ENCODE assay signal across 8 cellular contexts in genomic region chr20:32535953-32536823, GRCh38. TPM values are rescaled to one million over a fixed set of nuclear protein-coding genes. Genes with fewer than 3 reads are reported as not detected.
DNase-seq lines count a peak whose midpoint lies in the region; ATAC-seq, FAIRE-seq and TF ChIP-seq lines count a peak whose summit lies in the region.

No MANE protein-coding gene starts in this region.

- H2AFZ ChIP-seq in H1 (ENCODE audit: low read length): no peak overlapping the region

- H4K20me1 ChIP-seq in H1 (replicated peaks in 1 of 2; ENCODE audit: control insufficient read depth in 1 of 2, insufficient read depth in 2 of 2, low read length in 2 of 2): peaks cover 0 to 5% of the 10 kb centered on the region in 2 experiments

- no peak overlapping the region for H3K4ac ChIP-seq in H1 (replicated peaks; ENCODE audit: insufficient read length, low read depth, low read length)

- no peak overlapping the region; the same call in 1 of the 2 replicates for H2BK5ac ChIP-seq in H1 (ENCODE audit: low read depth, low read length)

- no peak for TF ChIP-seq CTCF in GM12865 (IDR thresholded peaks at IDR 0.05; ENCODE audit: insufficient read depth, low read depth, low read length, missing control alignments)
- TF ChIP-seq CTCF in H1 (IDR thresholded peaks at IDR 0.05; ENCODE audit: control extremely low read depth in 1 of 3, insufficient read depth in 1 of 3, low read depth in 1 of 3, low read length in 3 of 3): no peak

- peaks cover 11% of the 10 kb centered on the region for H3K23me2 ChIP-seq in H1 (ENCODE audit: low read depth, low read length)

- CTCF ChIA-PET in H1 (lab: Charles Lee; ENCODE audit: partially characterized antibody): interaction anchor here (0.6 to 3.0 kb wide), 5 partner anchors 14 to 154 kb away, joined by 3 to 15 read pairs (median 4); no protein-coding TSS in a partner anchor

- H3K27ac ChIP-seq in H1 (ENCODE audit: low read depth, low read length): no peak overlapping the region

- H2BK120ac ChIP-seq in H1 (replicated peaks; ENCODE audit: low read depth, low read length): no peak overlapping the region

- H3K56ac ChIP-seq in H1 (replicated peaks; ENCODE audit: insufficient read length, low read depth, low read length): no peak overlapping the region

- no peaks in the 10 kb centered on the region for H3K9me3 ChIP-seq in H1 (ENCODE audit: insufficient read depth in 2 of 2, low read depth in 1 of 2, low read length in 1 of 2)

- H2BK12ac ChIP-seq in H1 (ENCODE audit: low read depth, low read length): no peak overlapping the region

- peak overlapping the region; percentile 51 for H3K4me3 ChIP-seq in GM12865 (ENCODE audit: low read depth, low read length)
- peak overlapping the region; percentile 17 to 62 (median 40); a peak in 7 of 8 replicates for H3K4me3 ChIP-seq in H1 (ENCODE audit: extremely low read depth in 1 of 4, insufficient read depth in 2 of 4, low read depth in 3 of 4, low read length in 4 of 4)

- H3K36me3 ChIP-seq in H1 (ENCODE audit: control insufficient read depth in 2 of 4, insufficient read depth in 4 of 4, low read length in 3 of 4): no peaks in the 10 kb centered on the region

- no peak overlapping the region for H3K18ac ChIP-seq in H1 (ENCODE audit: extremely low read depth, low read length)

- H3K14ac ChIP-seq in H1 (ENCODE audit: insufficient read length): no peak overlapping the region

- WGBS in H1 (ENCODE audit: extremely low coverage in 1 of 2, insufficient coverage in 1 of 2, insufficient read length in 1 of 2, insufficient replicate concordance in 2 of 2, low coverage in 1 of 2, low lambda C conversion rate in 2 of 2, missing lambda C conversion rate in 1 of 2), 2 experiments: 9% methylated on average over 28 of the region's 68 CpGs; no CpG with 5 or more reads in 1 of the 2 experiments

- peak; percentile 43 for ATAC-seq in HG03280 (IDR thresholded peaks at IDR 0.05; ENCODE audit: unreplicated experiment)
- ATAC-seq in stimulated activated naive CD8-positive, alpha-beta T cell treated with anti-CD3 and anti-CD28 coated beads, Interleukin-15, Interleukin-2, amounts not matched to agents 100 U/mL and 50 U/mL, for 24 hours: peak; percentile 34

- TF ChIP-seq POLR2A in H1 (IDR thresholded peaks at IDR 0.05; ENCODE audit: control extremely low read depth in 1 of 2, low read depth in 2 of 2, low read length in 2 of 2): no peak

- no peak overlapping the region for H3K23ac ChIP-seq in H1 (ENCODE audit: insufficient read length)

- DNase-seq in GM12865 (ENCODE audit: low read depth): peak; percentile 80
- peak; percentile 98 for DNase-seq in NCI-H524 treated with DMSO at 0.1 percent for 48 hours (lab: John Stamatoyannopoulos, UW)
- peak; percentile 31 to 37 for DNase-seq in activated CD8-positive, alpha-beta memory T cell treated with anti-CD3 and anti-CD28 coated beads for 4 hours (ENCODE audit: low read depth in 2 of 2)
- DNase-seq in H1 (ENCODE audit: low read depth in 1 of 2, low spot score in 2 of 2): peak in 1 of 2 experiments; percentile 74
- peak; percentile 55 for DNase-seq in mucosa of gallbladder (ENCODE audit: low spot score)
- DNase-seq in stimulated activated naive CD8-positive, alpha-beta T cell treated with anti-CD3 and anti-CD28 coated beads, Interleukin-15, Interleukin-2, amounts not matched to agents 100 U/mL and 50 U/mL, for 24 hours: peak; percentile 79
- DNase-seq in amniotic stem cell (lab: John Stamatoyannopoulos, UW): no peak

- H3K4me2 ChIP-seq in H1 (ENCODE audit: insufficient read depth in 1 of 2, low read depth in 2 of 2, low read length in 2 of 2): peak overlapping the region; percentile 54 to 94

- no peak overlapping the region for H2BK15ac ChIP-seq in H1 (ENCODE audit: low read length)

- no peak for TF ChIP-seq EP300 in H1 (IDR thresholded peaks at IDR 0.05; ENCODE audit: borderline replicate concordance in 1 of 2, low read depth in 2 of 2, low read length in 2 of 2)

- no peak for FAIRE-seq in H1 (lab: Jason Lieb, UNC)

- H3K79me1 ChIP-seq in H1 (ENCODE audit: low read depth, low read length): no peaks in the 10 kb centered on the region

- no peaks in the 10 kb centered on the region for H3K79me2 ChIP-seq in H1 (ENCODE audit: control insufficient read depth in 1 of 2, insufficient read depth in 2 of 2, low read length in 2 of 2)

- no peak overlapping the region for H4K5ac ChIP-seq in H1 (ENCODE audit: insufficient read length, low read depth, low read length)

- H2AK5ac ChIP-seq in H1 (ENCODE audit: low read depth, low read length): no peak overlapping the region

- H4K8ac ChIP-seq in H1 (ENCODE audit: extremely low read depth, insufficient read depth, low read length): no peak overlapping the region; the same call in 1 of the 2 replicates

- no peak for TF ChIP-seq RAD21 in H1 (IDR thresholded peaks at IDR 0.05 in 1 of 2, conservative IDR thresholded peaks at IDR 0.05 in 1 of 2; ENCODE audit: low read depth in 2 of 2, low read length in 2 of 2)

- H4K91ac ChIP-seq in H1 (replicated peaks; ENCODE audit: insufficient read length, low read length): no peak overlapping the region

- peaks cover 10 to 24% (median 17%) of the 10 kb centered on the region in 4 experiments for H3K4me1 ChIP-seq in H1 (replicated peaks in 1 of 4; ENCODE audit: control insufficient read depth in 3 of 4, insufficient read depth in 4 of 4, low read length in 3 of 4)

- no peak overlapping the region for H3K9ac ChIP-seq in H1 (replicated peaks in 1 of 4; ENCODE audit: extremely low read depth in 1 of 4, low read depth in 3 of 4, low read length in 3 of 4)

- no peak overlapping the region for H2BK20ac ChIP-seq in H1 (ENCODE audit: low read length)

- POLR2A ChIA-PET in H1 (lab: Charles Lee; ENCODE audit: partially characterized antibody): interaction anchor here (1.0 to 1.9 kb wide), 2 partner anchors 9 to 28 kb away, joined by 4 to 7 read pairs; no protein-coding TSS in a partner anchor

- H3K27me3 ChIP-seq in H1 (replicated peaks in 1 of 4; ENCODE audit: control insufficient read depth in 3 of 4, extremely low read depth in 1 of 4, insufficient read depth in 3 of 4, low read length in 3 of 4): peaks cover 3 to 22% (median 20%) of the 10 kb centered on the region in 4 experiments

TF ChIP-seq in H1, 55 proteins besides CTCF, POLR2A, EP300 and RAD21:
- TF ChIP-seq, protein P1, sequence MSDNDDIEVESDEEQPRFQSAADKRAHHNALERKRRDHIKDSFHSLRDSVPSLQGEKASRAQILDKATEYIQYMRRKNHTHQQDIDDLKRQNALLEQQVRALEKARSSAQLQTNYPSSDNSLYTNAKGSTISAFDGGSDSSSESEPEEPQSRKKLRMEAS (IDR thresholded peaks at IDR 0.05): no peak
- TF ChIP-seq KDM5A (IDR thresholded peaks at IDR 0.05; ENCODE audit: low read length) (no peak), CBX8 (IDR thresholded peaks at IDR 0.05; ENCODE audit: borderline replicate concordance, low read depth, low read length) (no peak), SRF (IDR thresholded peaks at IDR 0.05; ENCODE audit: low read depth, low read length) (no peak), ATF2 (IDR thresholded peaks at IDR 0.05; ENCODE audit: low read length) (no peak), SUZ12 (IDR thresholded peaks at IDR 0.05; ENCODE audit: low read length) (no peak), KDM1A (IDR thresholded peaks at IDR 0.05; ENCODE audit: borderline replicate concordance, low read length) (no peak), NRF1 (IDR thresholded peaks at IDR 0.05; ENCODE audit: low read depth, low read length) (peak; percentile 51; the same call in 1 of the 2 replicates), RNF2 (IDR thresholded peaks at IDR 0.05; ENCODE audit: borderline replicate concordance, low read depth, low read length, missing control alignments, poor library complexity, severe bottlenecking) (no peak), SIN3A (conservative IDR thresholded peaks at IDR 0.05 in 1 of 2, IDR thresholded peaks at IDR 0.05 in 1 of 2; ENCODE audit: low read depth in 1 of 2, low read length in 2 of 2) (peak in 1 of 2 experiments; percentile 34; a peak in 1 of 4 replicates), POLR2AphosphoS5 (IDR thresholded peaks at IDR 0.05; ENCODE audit: low read depth, low read length) (no peak), SP4 (IDR thresholded peaks at IDR 0.05; ENCODE audit: low read length) (no peak), RFX5 (IDR thresholded peaks at IDR 0.05; ENCODE audit: borderline replicate concordance, low read depth, low read length) (no peak), CREB1 (IDR thresholded peaks at IDR 0.05) (no peak), BACH1 (IDR thresholded peaks at IDR 0.05; ENCODE audit: low read length) (no peak), YY1 (IDR thresholded peaks at IDR 0.05; ENCODE audit: low read depth, low read length) (no peak), KDM4A (IDR thresholded peaks at IDR 0.05; ENCODE audit: low read depth, low read length, severe bottlenecking) (no peak), FOSL1 (IDR thresholded peaks at IDR 0.05; ENCODE audit: insufficient read depth, low read depth, low read length) (no peak)

RNA-seq across cellular contexts. Expression of gene NOL4L, which starts 48.9 kb away (rescaled TPM):
- total RNA-seq in H1 (2021; fragmentation: NEBNext Ultra II Directional; extraction: Animal tissue kit (Norgen Biotek cat#: 25700)): 23.5 and 23.7 TPM in 2 replicates
- 15.3 and 24.9 TPM in 2 replicates for polyA plus RNA-seq in H1 (2011; rRNA removed)
- polyA plus RNA-seq in H1 (2011; cell fraction: cytosol; rRNA removed): 11.7 TPM
- polyA plus RNA-seq in H1 (2011; cell fraction: nucleus; rRNA removed): 37.7 TPM
- 18.6 to 23.1 TPM (median 21.2 TPM) in 4 replicates for polyA plus RNA-seq in H1 (2012, experiment 1 of 2)
- polyA plus RNA-seq in H1 (2012, experiment 2 of 2): 15.5 TPM
- polyA plus RNA-seq in H1 (2013, experiment 1 of 2): 16.7 TPM
- polyA plus RNA-seq in H1 (2013, experiment 2 of 2): 18.6 TPM
- 8.1 and 8.9 TPM in 2 replicates for polyA minus RNA-seq in H1 (2011; rRNA and poly(A)+ RNA removed)
- 14.1 TPM for polyA minus RNA-seq in H1 (2011; cell fraction: cytosol; rRNA and poly(A)+ RNA removed)
- polyA minus RNA-seq in H1 (2011; cell fraction: nucleus; rRNA and poly(A)+ RNA removed): 14.4 TPM
- total RNA-seq in mucosa of gallbladder: 53.0 TPM
